ENCODE assay signal across 20 cellular contexts in the genomic region with DNA sequence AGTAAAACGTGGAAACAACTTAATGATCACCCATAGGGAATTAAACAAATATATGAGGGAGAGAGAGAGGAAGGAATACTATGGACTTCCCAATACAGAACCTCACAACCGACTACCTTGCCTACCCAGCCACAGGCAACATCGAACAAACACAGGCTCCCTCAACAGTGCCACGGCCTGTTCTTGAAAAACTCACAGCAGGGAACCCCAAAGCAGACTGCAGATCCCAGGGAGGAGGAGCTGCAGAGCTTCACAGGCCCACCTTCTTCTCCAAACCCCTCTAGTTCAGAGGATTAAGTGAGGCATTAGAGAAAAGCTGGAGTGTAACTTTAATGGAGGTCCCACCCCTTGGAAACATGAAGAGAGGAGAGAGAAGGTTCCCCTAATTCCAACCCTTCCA.
A peak's percentile ranks its signal among the peaks of the same experiment; 100 is the strongest.
DNase-seq lines count a peak whose midpoint lies in the region; ATAC-seq and TF ChIP-seq lines count a peak whose summit lies in the region.
"Had no signal": no experiment of that assay in that cellular context is flagged by ENCODE, and none has a peak within 500 bp of the region (broad histone marks: within the 10 kb centered on the region; RNA-seq: fewer than 3 reads in every experiment).

No MANE protein-coding gene starts in this region.

- TF ChIP-seq POLR2A in vagina (IDR thresholded peaks at IDR 0.05), result no peak

- no peaks in the 10 kb centered on the region for H3K4me1 ChIP-seq in vagina
- H3K4me1 ChIP-seq: A549, BLaER1 had no signal

- POLR2A ChIA-PET in WTC11 (lab: Charles Lee), result interaction anchor here (0.6 kb wide), 1 partner anchor 124 kb away, joined by 9 read pairs; no protein-coding TSS in a partner anchor

- H3K36me3 ChIP-seq in vagina, result no peaks in the 10 kb centered on the region
- H3K36me3 ChIP-seq: BLaER1 had no signal

- no peak overlapping the region for H3K4me3 Mint-ChIP-seq in WTC11
- peak overlapping the region in 1 of 3 experiments; percentile 31 for H3K4me3 Mint-ChIP-seq in nephron
- H3K4me3 Mint-ChIP-seq in activated CD4-positive, alpha-beta T cell treated with anti-CD3 and anti-CD28 coated beads, Interleukin-2, amount 10 ng/mL, durations not matched to agents 24 days and 14 days, result no peak overlapping the region
- H3K4me3 Mint-ChIP-seq: CD14-positive monocyte, H9, IgD-negative memory B cell had no signal

- no peak overlapping the region for H3K27ac ChIP-seq in vagina
- H3K27ac ChIP-seq: 22Rv1, A549, BLaER1 had no signal

- H3K9me3 Mint-ChIP-seq in WTC11 (peaks cover 27% of the 10 kb centered on the region), nephron (peaks cover 11% of the 10 kb centered on the region)
- peaks cover 7% of the 10 kb centered on the region for H3K9me3 Mint-ChIP-seq in activated CD4-positive, alpha-beta T cell treated with anti-CD3 and anti-CD28 coated beads, Interleukin-2, amount 10 ng/mL, durations not matched to agents 24 days and 14 days

- peak; percentile 13 for DNase-seq in NCI-H82 (lab: John Stamatoyannopoulos, UW)
- no peak for DNase-seq in NCI-H82 treated with DMSO at 0.1 percent for 48 hours (lab: John Stamatoyannopoulos, UW; ENCODE audit: unreplicated experiment)
- no peak for DNase-seq in WTC11 (ENCODE audit: low spot score)
- no peak for DNase-seq in activated CD4-positive, alpha-beta T cell treated with anti-CD3 and anti-CD28 coated beads, Interleukin-2, amount 10 ng/mL, durations not matched to agents 24 days and 14 days
- no peak for DNase-seq in vagina (ENCODE audit: extremely low spot score in 2 of 2)
- DNase-seq: CD4-positive, alpha-beta memory T cell; DMS153; DMS79; GF-D8; GOT3; H9 had no signal

- intact Hi-C loops in activated CD4-positive, alpha-beta T cell treated with anti-CD3 and anti-CD28 coated beads, Interleukin-2, amount 10 ng/mL, durations not matched to agents 24 days and 14 days (cut with micrococcal nuclease), result no loop called here
- intact Hi-C loops in vagina (cut with DNase I), result no loop called here

- no peaks in the 10 kb centered on the region for H3K27me3 ChIP-seq in vagina
- H3K27me3 ChIP-seq: BLaER1 had no signal

- no peaks in the 10 kb centered on the region for H3K9me3 ChIP-seq in vagina

- ATAC-seq in WTC11 (peak; percentile 44; the same call in 1 of the 2 replicates), HG03439 (IDR thresholded peaks at IDR 0.05; ENCODE audit: unreplicated experiment) (no peak), GM21529 (IDR thresholded peaks at IDR 0.05; ENCODE audit: unreplicated experiment) (no peak)
- ATAC-seq: A549, HepG2 had no signal

- H3K27me3 Mint-ChIP-seq in WTC11 (ENCODE audit: low read depth), result peaks cover 20% of the 10 kb centered on the region
- no peaks in the 10 kb centered on the region for H3K27me3 Mint-ChIP-seq in nephron (ENCODE audit: low read depth)
- H3K27me3 Mint-ChIP-seq in activated CD4-positive, alpha-beta T cell treated with anti-CD3 and anti-CD28 coated beads, Interleukin-2, amount 10 ng/mL, durations not matched to agents 24 days and 14 days, result peaks cover 22% of the 10 kb centered on the region

- peaks cover 21% of the 10 kb centered on the region for H3K36me3 Mint-ChIP-seq in WTC11
- H3K36me3 Mint-ChIP-seq in nephron (ENCODE audit: low read depth), result no peaks in the 10 kb centered on the region
- H3K36me3 Mint-ChIP-seq in activated CD4-positive, alpha-beta T cell treated with anti-CD3 and anti-CD28 coated beads, Interleukin-2, amount 10 ng/mL, durations not matched to agents 24 days and 14 days (ENCODE audit: low read depth), result no peaks in the 10 kb centered on the region
- H3K36me3 Mint-ChIP-seq: CD14-positive monocyte; CD4-positive, alpha-beta memory T cell; IgD-negative memory B cell had no signal

- no peak overlapping the region for H3K27ac Mint-ChIP-seq in WTC11
- H3K27ac Mint-ChIP-seq in nephron, result peak overlapping the region in 2 of 3 experiments; percentile 71 to 84
- no peak overlapping the region for H3K27ac Mint-ChIP-seq in activated CD4-positive, alpha-beta T cell treated with anti-CD3 and anti-CD28 coated beads, Interleukin-2, amount 10 ng/mL, durations not matched to agents 24 days and 14 days
- H3K27ac Mint-ChIP-seq: CD14-positive monocyte; CD4-positive, alpha-beta memory T cell; H9; IgD-negative memory B cell had no signal

- CTCF ChIA-PET in WTC11 (lab: Charles Lee), result no interaction called here

- no peak for TF ChIP-seq CTCF in WTC11 (IDR thresholded peaks at IDR 0.05)
- no peak for TF ChIP-seq CTCF in nephron (IDR thresholded peaks at IDR 0.05; ENCODE audit: unreplicated experiment in 3 of 3)
- TF ChIP-seq CTCF in vagina (IDR thresholded peaks at IDR 0.05), result no peak

- H3K4me1 Mint-ChIP-seq in WTC11, result peaks cover 13% of the 10 kb centered on the region
- H3K4me1 Mint-ChIP-seq in nephron, result peaks cover 53% of the 10 kb centered on the region
- H3K4me1 Mint-ChIP-seq in activated CD4-positive, alpha-beta T cell treated with anti-CD3 and anti-CD28 coated beads, Interleukin-2, amount 10 ng/mL, durations not matched to agents 24 days and 14 days, result no peaks in the 10 kb centered on the region
- H3K4me1 Mint-ChIP-seq: CD4-positive, alpha-beta memory T cell; IgD-negative memory B cell had no signal

- no peak overlapping the region for H3K4me3 ChIP-seq in vagina
- H3K4me3 ChIP-seq: A549, BLaER1 had no signal

TF ChIP-seq in WTC11, 78 proteins besides CTCF, POLR2A, EP300 and RAD21 (continues in another document):
- no peak for TF ChIP-seq JAZF1 (CRISPR knock-in tag; IDR thresholded peaks at IDR 0.05)
- TF ChIP-seq, protein P1, sequence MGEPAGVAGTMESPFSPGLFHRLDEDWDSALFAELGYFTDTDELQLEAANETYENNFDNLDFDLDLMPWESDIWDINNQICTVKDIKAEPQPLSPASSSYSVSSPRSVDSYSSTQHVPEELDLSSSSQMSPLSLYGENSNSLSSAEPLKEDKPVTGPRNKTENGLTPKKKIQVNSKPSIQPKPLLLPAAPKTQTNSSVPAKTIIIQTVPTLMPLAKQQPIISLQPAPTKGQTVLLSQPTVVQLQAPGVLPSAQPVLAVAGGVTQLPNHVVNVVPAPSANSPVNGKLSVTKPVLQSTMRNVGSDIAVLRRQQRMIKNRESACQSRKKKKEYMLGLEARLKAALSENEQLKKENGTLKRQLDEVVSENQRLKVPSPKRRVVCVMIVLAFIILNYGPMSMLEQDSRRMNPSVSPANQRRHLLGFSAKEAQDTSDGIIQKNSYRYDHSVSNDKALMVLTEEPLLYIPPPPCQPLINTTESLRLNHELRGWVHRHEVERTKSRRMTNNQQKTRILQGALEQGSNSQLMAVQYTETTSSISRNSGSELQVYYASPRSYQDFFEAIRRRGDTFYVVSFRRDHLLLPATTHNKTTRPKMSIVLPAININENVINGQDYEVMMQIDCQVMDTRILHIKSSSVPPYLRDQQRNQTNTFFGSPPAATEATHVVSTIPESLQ (CRISPR knock-in tag; IDR thresholded peaks at IDR 0.05), result no peak
- TF ChIP-seq ZNF317 (CRISPR knock-in tag; IDR thresholded peaks at IDR 0.05; ENCODE audit: borderline replicate concordance, low read depth), result no peak
- TF ChIP-seq, protein P2, sequence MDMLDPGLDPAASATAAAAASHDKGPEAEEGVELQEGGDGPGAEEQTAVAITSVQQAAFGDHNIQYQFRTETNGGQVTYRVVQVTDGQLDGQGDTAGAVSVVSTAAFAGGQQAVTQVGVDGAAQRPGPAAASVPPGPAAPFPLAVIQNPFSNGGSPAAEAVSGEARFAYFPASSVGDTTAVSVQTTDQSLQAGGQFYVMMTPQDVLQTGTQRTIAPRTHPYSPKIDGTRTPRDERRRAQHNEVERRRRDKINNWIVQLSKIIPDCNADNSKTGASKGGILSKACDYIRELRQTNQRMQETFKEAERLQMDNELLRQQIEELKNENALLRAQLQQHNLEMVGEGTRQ (CRISPR knock-in tag; IDR thresholded peaks at IDR 0.05), result no peak
- TF ChIP-seq SP1 (CRISPR knock-in tag; conservative IDR thresholded peaks at IDR 0.05), result no peak
- TF ChIP-seq, protein P3, sequence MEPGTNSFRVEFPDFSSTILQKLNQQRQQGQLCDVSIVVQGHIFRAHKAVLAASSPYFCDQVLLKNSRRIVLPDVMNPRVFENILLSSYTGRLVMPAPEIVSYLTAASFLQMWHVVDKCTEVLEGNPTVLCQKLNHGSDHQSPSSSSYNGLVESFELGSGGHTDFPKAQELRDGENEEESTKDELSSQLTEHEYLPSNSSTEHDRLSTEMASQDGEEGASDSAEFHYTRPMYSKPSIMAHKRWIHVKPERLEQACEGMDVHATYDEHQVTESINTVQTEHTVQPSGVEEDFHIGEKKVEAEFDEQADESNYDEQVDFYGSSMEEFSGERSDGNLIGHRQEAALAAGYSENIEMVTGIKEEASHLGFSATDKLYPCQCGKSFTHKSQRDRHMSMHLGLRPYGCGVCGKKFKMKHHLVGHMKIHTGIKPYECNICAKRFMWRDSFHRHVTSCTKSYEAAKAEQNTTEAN (CRISPR knock-in tag; IDR thresholded peaks at IDR 0.05), result no peak
- no peak for TF ChIP-seq EMX1 (CRISPR knock-in tag; IDR thresholded peaks at IDR 0.05)
- TF ChIP-seq TEAD4 (CRISPR knock-in tag; IDR thresholded peaks at IDR 0.05), result no peak
- TF ChIP-seq NFE2L1 (CRISPR knock-in tag; IDR thresholded peaks at IDR 0.05), result no peak
- TF ChIP-seq ZNF263 (CRISPR knock-in tag; IDR thresholded peaks at IDR 0.05; ENCODE audit: low read depth), result no peak
- TF ChIP-seq, protein P4, sequence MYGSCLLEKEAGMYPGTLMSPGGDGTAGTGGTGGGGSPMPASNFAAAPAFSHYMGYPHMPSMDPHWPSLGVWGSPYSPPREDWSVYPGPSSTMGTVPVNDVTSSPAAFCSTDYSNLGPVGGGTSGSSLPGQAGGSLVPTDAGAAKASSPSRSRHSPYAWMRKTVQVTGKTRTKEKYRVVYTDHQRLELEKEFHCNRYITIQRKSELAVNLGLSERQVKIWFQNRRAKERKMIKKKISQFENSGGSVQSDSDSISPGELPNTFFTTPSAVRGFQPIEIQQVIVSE (CRISPR knock-in tag; IDR thresholded peaks at IDR 0.05; ENCODE audit: borderline replicate concordance), result no peak
- TF ChIP-seq NFYB (CRISPR knock-in tag; conservative IDR thresholded peaks at IDR 0.05; ENCODE audit: low read depth), result no peak
- no peak for TF ChIP-seq ATF1 (CRISPR knock-in tag; IDR thresholded peaks at IDR 0.05)

Comparison
In these comparisons a context has a peak if more than half of its experiments do, and no peak if none do; other contexts are left out.
1. H3K27ac Mint-ChIP-seq: peak in nephron (2 of 3); none in WTC11 (single experiment) and activated CD4-positive, alpha-beta T cell treated with anti-CD3 and anti-CD28 coated beads, Interleukin-2, amount 10 ng/mL, durations not matched to agents 24 days and 14 days (single experiment).